In genomic region chrX:39599339-39599738, GRCh38 we compare ENCODE assay signal across 17 cellular contexts.
"Had no signal": no experiment of that assay in that cellular context is flagged by ENCODE, and none has a peak within 500 bp of the region (broad histone marks: within the 10 kb centered on the region; RNA-seq: fewer than 3 reads in every experiment).

No MANE protein-coding gene starts in this region.

- H3K4me3 ChIP-seq: lower lobe of right lung, mucosa of descending colon, stomach, suprapubic skin, tibial nerve had no signal

- DNase-seq: activated CD4-positive, alpha-beta T cell treated with anti-CD3 and anti-CD28 coated beads, Interleukin-2, amount 10 ng/mL, durations not matched to agents 24 days and 14 days; activated CD8-positive, alpha-beta T cell treated with anti-CD3 and anti-CD28 coated beads, Interleukin-2, amount 10 ng/mL, durations not matched to agents 7 days and 5 days; activated gamma-delta T cell treated with Interleukin-2 at 50 U/mL for 16 hours; activated T-cell treated with anti-CD3 and anti-CD28 coated beads, Interleukin-2, amount 50 U/mL, for 1 hour; aorta; effector CD8-positive, alpha-beta T cell; erythroblast; foreskin melanocyte; lower lobe of right lung; mesendoderm; mucosa of descending colon; naive B cell; posterior cingulate gyrus; small intestine; stomach had no signal

- H3K27ac ChIP-seq: lower lobe of right lung, stomach, suprapubic skin, tibial nerve had no signal

- H3K36me3 ChIP-seq: lower lobe of right lung, stomach, suprapubic skin, tibial nerve had no signal

- H3K27me3 ChIP-seq: stomach, suprapubic skin, tibial nerve had no signal

- H3K9me3 ChIP-seq: lower lobe of right lung, mucosa of descending colon, stomach, suprapubic skin, tibial nerve had no signal

- H3K4me1 ChIP-seq: lower lobe of right lung, stomach had no signal
